In the genomic region with DNA sequence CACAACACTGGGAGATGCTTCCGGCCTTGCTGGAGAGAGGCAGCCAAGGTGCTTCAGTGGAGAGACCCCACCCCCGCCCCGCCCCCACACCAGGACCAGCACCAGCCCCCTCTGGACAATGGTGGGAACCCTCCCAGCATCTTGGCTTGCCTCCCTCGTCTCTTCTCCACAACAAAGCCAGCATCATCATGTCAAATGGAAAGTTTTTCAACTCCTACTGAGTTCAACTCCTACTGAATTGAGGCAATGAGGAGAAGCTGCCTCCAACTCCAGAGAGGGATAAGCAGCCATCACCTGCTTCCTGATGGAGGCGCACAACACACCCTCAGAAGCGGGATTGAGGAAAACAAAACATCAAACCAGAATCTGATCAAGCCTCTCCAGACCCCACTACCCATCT, we compare ENCODE assay signal across 23 cellular contexts. TPM values are rescaled to one million over a fixed set of nuclear protein-coding genes. Genes with fewer than 3 reads are reported as not detected.
DNase-seq lines count a peak whose midpoint lies in the region; ATAC-seq and TF ChIP-seq lines count a peak whose summit lies in the region.
"Had no signal": no experiment of that assay in that cellular context is flagged by ENCODE, and none has a peak within 500 bp of the region (broad histone marks: within the 10 kb centered on the region; RNA-seq: fewer than 3 reads in every experiment).

No MANE protein-coding gene starts in this region.

- H3K36me3 ChIP-seq in IMR-90 (ENCODE audit: control insufficient read depth, insufficient read depth, low read length) = peaks cover 57% of the 10 kb centered on the region

- no peak overlapping the region for H2BK15ac ChIP-seq in IMR-90 (ENCODE audit: low read depth, low read length)

- no peak overlapping the region for H2AK5ac ChIP-seq in IMR-90 (ENCODE audit: low read depth, low read length)

- H3K27ac Mint-ChIP-seq in activated CD4-positive, alpha-beta T cell treated with anti-CD3 and anti-CD28 coated beads for 36 hours = peak overlapping the region; percentile 53
- H3K27ac Mint-ChIP-seq in dendritic cell treated with granulocyte-macrophage colony-stimulating factor and Interleukin-4, amounts not matched to agents 40 ng/mL and 50 ng/mL, for 4 days = peak overlapping the region; percentile 89
- peak overlapping the region; percentile 91 to 95 for H3K27ac Mint-ChIP-seq in natural killer cell

- H3K18ac ChIP-seq in IMR-90 (ENCODE audit: low read depth, low read length) = no peak overlapping the region

- H3K4ac ChIP-seq in IMR-90 (ENCODE audit: low read depth, low read length) = 0 out of 2 replicates have a peak overlapping the region, but pooled peaks have one; percentile 42

- H3K4me3 ChIP-seq in IMR-90 (ENCODE audit: insufficient read depth, low read depth, low read length) = no peak overlapping the region
- H3K4me3 ChIP-seq: BLaER1, cardiac muscle cell, HAP-1, upper lobe of right lung had no signal

- no peak overlapping the region for H2BK20ac ChIP-seq in IMR-90 (ENCODE audit: low read depth, low read length)

- H3K4me2 ChIP-seq in IMR-90 (ENCODE audit: low read depth, low read length) = no peak overlapping the region
- H3K4me2 ChIP-seq: BLaER1, SK-N-SH had no signal

- no peak overlapping the region for H3K56ac ChIP-seq in IMR-90 (ENCODE audit: extremely low read depth, insufficient read depth, low read length)

- H3K27me3 Mint-ChIP-seq in activated CD4-positive, alpha-beta T cell treated with anti-CD3 and anti-CD28 coated beads for 36 hours = no peaks in the 10 kb centered on the region
- H3K27me3 Mint-ChIP-seq in dendritic cell treated with granulocyte-macrophage colony-stimulating factor and Interleukin-4, amounts not matched to agents 40 ng/mL and 50 ng/mL, for 4 days = no peaks in the 10 kb centered on the region
- no peaks in the 10 kb centered on the region for H3K27me3 Mint-ChIP-seq in natural killer cell (ENCODE audit: low read depth in 2 of 2)

- in situ Hi-C loops in IMR-90 (cut with MboI; ENCODE audit: low sequenced_read_pairs) = no loop called here

- no peak overlapping the region for H3K14ac ChIP-seq in IMR-90 (replicated peaks; ENCODE audit: low read depth, low read length)

- no peak overlapping the region for H4K5ac ChIP-seq in IMR-90 (ENCODE audit: low read depth, low read length)

- dilution Hi-C loops in IMR-90 (cut with HindIII; ENCODE audit: low sequenced_read_pairs, unreplicated experiment) = no loop called here

- no peak overlapping the region for H2AK9ac ChIP-seq in IMR-90 (replicated peaks; ENCODE audit: low read depth, low read length, poor library complexity)

- no peak overlapping the region; a peak in 1 of 4 replicates for H4K8ac ChIP-seq in IMR-90 (ENCODE audit: low read depth in 2 of 2, low read length in 2 of 2)

- DNase-seq in activated CD4-positive, alpha-beta T cell treated with anti-CD3 and anti-CD28 coated beads for 36 hours = no peak
- no peak for DNase-seq in activated CD4-positive, alpha-beta T cell treated with anti-CD3 and anti-CD28 coated beads for 48 hours
- DNase-seq in IMR-90 (no peak), natural killer cell (no peak), AG20443 (ENCODE audit: low spot score) (no peak), activated T-cell treated with anti-CD3 and anti-CD28 coated beads for 4 hours (no peak)
- DNase-seq: activated T-cell treated with anti-CD3 and anti-CD28 coated beads, Interleukin-2, amount 50 U/mL, for 48 hours; amygdala; DMS 273 treated with DMSO at 0.1 percent for 48 hours; erythroblast; GDM1; midbrain; NCI-H187; NCI-H446; NK-92 treated with Interleukin-12 subunit alpha and Interleukin-12 subunit beta, amount 100 ng/mL, for 24 hours; SK-N-SH; stimulated activated CD4-positive, alpha-beta T cell treated with anti-CD3 and anti-CD28 coated beads, Interleukin-4, amount 100 ng/mL, for 24 hours; upper lobe of right lung had no signal

- H3K4me1 Mint-ChIP-seq in activated CD4-positive, alpha-beta T cell treated with anti-CD3 and anti-CD28 coated beads for 36 hours = peaks cover 76% of the 10 kb centered on the region
- H3K4me1 Mint-ChIP-seq in dendritic cell treated with granulocyte-macrophage colony-stimulating factor and Interleukin-4, amounts not matched to agents 40 ng/mL and 50 ng/mL, for 4 days (ENCODE audit: low read depth) = peaks cover 94% of the 10 kb centered on the region
- peaks cover 67 to 85% of the 10 kb centered on the region in 2 donors for H3K4me1 Mint-ChIP-seq in natural killer cell

- BruUV-seq in IMR-90 (replicated peaks; lab: Mats Ljungman, UMichigan) = no TSS peak

- H3K9me3 ChIP-seq in IMR-90 (ENCODE audit: control insufficient read depth, insufficient read depth, low read length) = no peaks in the 10 kb centered on the region
- H3K9me3 ChIP-seq: BLaER1, HAP-1, SK-N-SH, upper lobe of right lung had no signal

- ATAC-seq in activated CD4-positive, alpha-beta T cell treated with anti-CD3 and anti-CD28 coated beads for 36 hours = no peak
- ATAC-seq in IMR-90 (ENCODE audit: low read depth) = no peak
- no peak for ATAC-seq in natural killer cell
- ATAC-seq in GM18520 (IDR thresholded peaks at IDR 0.05; ENCODE audit: unreplicated experiment) = no peak
- ATAC-seq: upper lobe of right lung had no signal

- H3K9ac ChIP-seq in IMR-90 (ENCODE audit: low read depth, low read length) = no peak overlapping the region
- H3K9ac ChIP-seq: BLaER1, SK-N-SH had no signal

- H3K79me1 ChIP-seq in IMR-90 (ENCODE audit: low read depth in 1 of 2, low read length in 2 of 2) = peaks cover 19 to 92% of the 10 kb centered on the region in 2 experiments

- H3K36me3 Mint-ChIP-seq in activated CD4-positive, alpha-beta T cell treated with anti-CD3 and anti-CD28 coated beads for 36 hours (ENCODE audit: low read depth) = peaks cover 58% of the 10 kb centered on the region
- H3K36me3 Mint-ChIP-seq in dendritic cell treated with granulocyte-macrophage colony-stimulating factor and Interleukin-4, amounts not matched to agents 40 ng/mL and 50 ng/mL, for 4 days (ENCODE audit: low read depth) = peaks cover 91% of the 10 kb centered on the region
- peaks cover 6% of the 10 kb centered on the region for H3K36me3 Mint-ChIP-seq in natural killer cell

- no peak for TF ChIP-seq CTCF in IMR-90 (conservative IDR thresholded peaks at IDR 0.05; ENCODE audit: low read depth, low read length)
- TF ChIP-seq CTCF in natural killer cell (IDR thresholded peaks at IDR 0.05) = no peak

- H3K23ac ChIP-seq in IMR-90 (ENCODE audit: low read depth, low read length) = no peak overlapping the region

- 80% methylated on average over 1 of the region's 6 CpGs; no CpG with 5 or more reads in 1 of the 2 experiments for WGBS in IMR-90 (ENCODE audit: extremely low coverage in 2 of 2, insufficient read length in 1 of 2), 2 experiments

- H2BK120ac ChIP-seq in IMR-90 (ENCODE audit: low read depth, low read length) = no peak overlapping the region

- no peaks in the 10 kb centered on the region for H3K27me3 ChIP-seq in IMR-90 (ENCODE audit: control insufficient read depth, insufficient read depth, low read length)
- H3K27me3 ChIP-seq: BLaER1, cardiac muscle cell, upper lobe of right lung had no signal

- no peak overlapping the region for H3K4me3 Mint-ChIP-seq in activated CD4-positive, alpha-beta T cell treated with anti-CD3 and anti-CD28 coated beads for 36 hours
- H3K4me3 Mint-ChIP-seq in dendritic cell treated with granulocyte-macrophage colony-stimulating factor and Interleukin-4, amounts not matched to agents 40 ng/mL and 50 ng/mL, for 4 days = no peak overlapping the region
- H3K4me3 Mint-ChIP-seq in natural killer cell = no peak overlapping the region

- H4K91ac ChIP-seq in IMR-90 (ENCODE audit: insufficient read depth, low read depth, low read length) = no peak overlapping the region

- H2BK5ac ChIP-seq in IMR-90 (ENCODE audit: low read depth, low read length, poor library complexity, severe bottlenecking) = no peak overlapping the region

- POLR2A ChIA-PET in activated CD4-positive, alpha-beta T cell treated with anti-CD3 and anti-CD28 coated beads for 36 hours (lab: Charles Lee) = no interaction called here
- POLR2A ChIA-PET in IMR-90 (lab: Charles Lee; ENCODE audit: unreplicated experiment) = no interaction called here

- intact Hi-C loops in activated CD4-positive, alpha-beta T cell treated with anti-CD3 and anti-CD28 coated beads for 36 hours (cut with DNase I, micrococcal nuclease) = no loop called here
- intact Hi-C loops in IMR-90 (cut with micrococcal nuclease) (no loop called here), natural killer cell (cut with micrococcal nuclease) (loop anchor here (5.0 kb wide), 1 partner anchor 78 kb away; no protein-coding TSS in a partner anchor)
- intact Hi-C loops in dendritic cell treated with granulocyte-macrophage colony-stimulating factor and Interleukin-4, amounts not matched to agents 40 ng/mL and 50 ng/mL, for 4 days (cut with micrococcal nuclease) = no loop called here

- peaks cover 9% of the 10 kb centered on the region for H4K20me1 ChIP-seq in IMR-90 (ENCODE audit: insufficient read depth, low read length)

- no peaks in the 10 kb centered on the region for H3K9me3 Mint-ChIP-seq in activated CD4-positive, alpha-beta T cell treated with anti-CD3 and anti-CD28 coated beads for 36 hours (ENCODE audit: low read depth)
- H3K9me3 Mint-ChIP-seq in dendritic cell treated with granulocyte-macrophage colony-stimulating factor and Interleukin-4, amounts not matched to agents 40 ng/mL and 50 ng/mL, for 4 days = no peaks in the 10 kb centered on the region
- no peaks in the 10 kb centered on the region for H3K9me3 Mint-ChIP-seq in natural killer cell

- CTCF ChIA-PET in activated CD4-positive, alpha-beta T cell treated with anti-CD3 and anti-CD28 coated beads for 36 hours (lab: Charles Lee) = no interaction called here
- CTCF ChIA-PET in IMR-90 (lab: Yijun Ruan, JAX) = no interaction called here

- TF ChIP-seq POLR2A in IMR-90 (IDR thresholded peaks at IDR 0.05; ENCODE audit: low read depth, low read length) = no peak

- peaks cover 45% of the 10 kb centered on the region for H3K9me1 ChIP-seq in IMR-90 (ENCODE audit: insufficient read depth, low read length)

- H3K27ac ChIP-seq in IMR-90 (ENCODE audit: insufficient read depth, low read length) = no peak overlapping the region
- H3K27ac ChIP-seq: BLaER1, cardiac muscle cell, upper lobe of right lung had no signal

- no peak overlapping the region for H2AFZ ChIP-seq in IMR-90 (replicated peaks; ENCODE audit: low read length, poor library complexity)

- peaks cover 13% of the 10 kb centered on the region for H3K4me1 ChIP-seq in IMR-90 (ENCODE audit: control insufficient read depth, insufficient read depth, low read length)
- H3K4me1 ChIP-seq: HAP-1 had no signal

- TF ChIP-seq RAD21 in IMR-90 (IDR thresholded peaks at IDR 0.05; ENCODE audit: low read length) = no peak

RNA-seq across cellular contexts. Expression of gene DEDD2, which starts 12.8 kb away (rescaled TPM):
- total RNA-seq in activated CD4-positive, alpha-beta T cell treated with anti-CD3 and anti-CD28 coated beads for 36 hours = 10 to 100 TPM; 25.9 to 27.3 TPM
- total RNA-seq in IMR-90 (2012; rRNA removed) (8.1 and 8.2 TPM in 2 replicates), natural killer cell (100 to 1,000 TPM in 1 of 3 donors, 10 to 100 TPM in 2; 83.2 to 110 (median 83.7) TPM)
- polyA plus RNA-seq in IMR-90 (2012; rRNA removed) = 21.0 and 26.1 TPM in 2 replicates
- polyA plus RNA-seq in IMR-90 (2012; cell fraction: cytosol; rRNA removed) = 28.9 and 45.6 TPM in 2 replicates
- polyA plus RNA-seq in IMR-90 (2012; cell fraction: nucleus; rRNA removed; ENCODE audit: low replicate concordance) = 21.5 and 40.6 TPM in 2 replicates

RNA-seq across cellular contexts. Expression of gene ZNF526, which starts 15.4 kb away (rescaled TPM):
- total RNA-seq in activated CD4-positive, alpha-beta T cell treated with anti-CD3 and anti-CD28 coated beads for 36 hours = 10 to 100 TPM; 11.9 to 15.2 TPM
- total RNA-seq in IMR-90 (2012; rRNA removed) (13.6 and 14.2 TPM in 2 replicates), natural killer cell (10 to 100 TPM in 2 of 3 donors, 1 to 10 TPM in 1; 8.8 to 10.6 (median 10.2) TPM)
- polyA plus RNA-seq in IMR-90 (2012; rRNA removed) = 6.8 and 7.3 TPM in 2 replicates
- 3.2 and 6.0 TPM in 2 replicates for polyA plus RNA-seq in IMR-90 (2012; cell fraction: cytosol; rRNA removed)
- 5.4 and 9.9 TPM in 2 replicates for polyA plus RNA-seq in IMR-90 (2012; cell fraction: nucleus; rRNA removed; ENCODE audit: low replicate concordance)

RNA-seq across cellular contexts. Expression of gene GSK3A, which starts 37.7 kb away (rescaled TPM):
- total RNA-seq in activated CD4-positive, alpha-beta T cell treated with anti-CD3 and anti-CD28 coated beads for 36 hours = 10 to 100 TPM; 32.6 to 43.5 TPM
- total RNA-seq in IMR-90 (2012; rRNA removed) (6.9 and 8.1 TPM in 2 replicates), natural killer cell (10 to 100 TPM; 42.5 to 52.1 (median 44.1) TPM)
- polyA plus RNA-seq in IMR-90 (2012; rRNA removed) = 41.4 and 43.3 TPM in 2 replicates
- polyA plus RNA-seq in IMR-90 (2012; cell fraction: cytosol; rRNA removed) = 24.3 and 37.8 TPM in 2 replicates
- polyA plus RNA-seq in IMR-90 (2012; cell fraction: nucleus; rRNA removed; ENCODE audit: low replicate concordance) = 37.0 and 39.0 TPM in 2 replicates

RNA-seq across cellular contexts. Expression of gene ERF, which starts 50.2 kb away (rescaled TPM):
- 10 to 100 TPM; 65.5 to 66.4 TPM for total RNA-seq in activated CD4-positive, alpha-beta T cell treated with anti-CD3 and anti-CD28 coated beads for 36 hours
- total RNA-seq in IMR-90 (2012; rRNA removed) = 5.2 and 6.1 TPM in 2 replicates
- polyA plus RNA-seq in IMR-90 (2012; rRNA removed) = 32.4 and 50.9 TPM in 2 replicates
- 21.0 and 43.3 TPM in 2 replicates for polyA plus RNA-seq in IMR-90 (2012; cell fraction: cytosol; rRNA removed)
- polyA plus RNA-seq in IMR-90 (2012; cell fraction: nucleus; rRNA removed; ENCODE audit: low replicate concordance) = 185 and 200 TPM in 2 replicates
- 100 to 1,000 TPM in 1 of 3 donors, 10 to 100 TPM in 2; 58.3 to 115 (median 75.6) TPM for total RNA-seq in natural killer cell
